16 cellular contexts compared by ENCODE assay signal in the genomic region with DNA sequence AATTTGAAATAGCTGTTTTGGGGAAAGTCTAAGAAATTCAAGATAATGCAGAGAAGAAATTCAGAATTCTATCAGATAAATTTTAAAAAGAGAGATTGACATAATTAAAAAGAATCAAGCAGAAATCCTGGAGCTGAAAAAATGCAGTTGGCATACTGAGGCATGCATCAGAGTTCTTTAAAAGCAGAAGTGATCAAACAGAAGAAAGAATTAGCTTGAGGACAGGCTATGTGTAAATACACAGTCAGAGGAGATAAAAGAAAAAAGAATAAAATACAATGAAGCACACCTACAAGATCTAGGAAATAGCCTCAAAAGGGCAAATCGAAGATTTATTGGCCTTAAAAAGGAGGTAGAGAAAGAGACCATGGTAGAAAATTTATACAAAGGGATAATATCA. TPM values are rescaled to one million over a fixed set of nuclear protein-coding genes. Genes with fewer than 3 reads are reported as not detected.
DNase-seq lines count a peak whose midpoint lies in the region; ATAC-seq and TF ChIP-seq lines count a peak whose summit lies in the region.
"Had no signal": no experiment of that assay in that cellular context is flagged by ENCODE, and none has a peak within 500 bp of the region (broad histone marks: within the 10 kb centered on the region; RNA-seq: fewer than 3 reads in every experiment).

No MANE protein-coding gene starts in this region.

- H3K9me3 Mint-ChIP-seq in activated naive CD8-positive, alpha-beta T cell (ENCODE audit: low read depth), result peaks cover 31% of the 10 kb centered on the region
- peaks cover 35% of the 10 kb centered on the region for H3K9me3 Mint-ChIP-seq in activated naive CD8-positive, alpha-beta T cell treated with anti-CD3 and anti-CD28 coated beads, Interleukin-2, amount 50 U/mL, for 24 hours
- H3K9me3 Mint-ChIP-seq in central memory CD8-positive, alpha-beta T cell, result peaks cover 18% of the 10 kb centered on the region
- H3K9me3 Mint-ChIP-seq in stimulated activated memory B cell treated with anti-CD40 and anti-IgM and Interleukin-4, amounts not matched to agents 10 μg/mL and 1 μg/mL and 100 μg/mL, for 72 hours, result peaks cover 10% of the 10 kb centered on the region

- no peaks in the 10 kb centered on the region for H3K36me3 ChIP-seq in sigmoid colon

- WGBS in sigmoid colon, 2 donors, result 81 to 89% methylated on average over 1 of the region's 1 CpG

- no peaks in the 10 kb centered on the region for H3K4me1 ChIP-seq in sigmoid colon

- H3K4me1 Mint-ChIP-seq in activated naive CD8-positive, alpha-beta T cell (ENCODE audit: low read depth), result peaks cover 47% of the 10 kb centered on the region
- H3K4me1 Mint-ChIP-seq in activated naive CD8-positive, alpha-beta T cell treated with anti-CD3 and anti-CD28 coated beads, Interleukin-2, amount 50 U/mL, for 24 hours, result peaks cover 22% of the 10 kb centered on the region
- peaks cover 48% of the 10 kb centered on the region for H3K4me1 Mint-ChIP-seq in central memory CD8-positive, alpha-beta T cell
- H3K4me1 Mint-ChIP-seq in stimulated activated memory B cell treated with anti-CD40 and anti-IgM and Interleukin-4, amounts not matched to agents 10 μg/mL and 1 μg/mL and 100 μg/mL, for 72 hours, result peaks cover 34% of the 10 kb centered on the region

- no peak overlapping the region for H3K4me3 Mint-ChIP-seq in activated naive CD8-positive, alpha-beta T cell
- H3K4me3 Mint-ChIP-seq in activated naive CD8-positive, alpha-beta T cell treated with anti-CD3 and anti-CD28 coated beads, Interleukin-2, amount 50 U/mL, for 24 hours, result no peak overlapping the region
- H3K4me3 Mint-ChIP-seq in central memory CD8-positive, alpha-beta T cell, result no peak overlapping the region
- no peak overlapping the region for H3K4me3 Mint-ChIP-seq in stimulated activated memory B cell treated with anti-CD40 and anti-IgM and Interleukin-4, amounts not matched to agents 10 μg/mL and 1 μg/mL and 100 μg/mL, for 72 hours

- no peaks in the 10 kb centered on the region for H3K27me3 Mint-ChIP-seq in activated naive CD8-positive, alpha-beta T cell
- H3K27me3 Mint-ChIP-seq in activated naive CD8-positive, alpha-beta T cell treated with anti-CD3 and anti-CD28 coated beads, Interleukin-2, amount 50 U/mL, for 24 hours, result no peaks in the 10 kb centered on the region
- no peaks in the 10 kb centered on the region for H3K27me3 Mint-ChIP-seq in central memory CD8-positive, alpha-beta T cell
- no peaks in the 10 kb centered on the region for H3K27me3 Mint-ChIP-seq in stimulated activated memory B cell treated with anti-CD40 and anti-IgM and Interleukin-4, amounts not matched to agents 10 μg/mL and 1 μg/mL and 100 μg/mL, for 72 hours

- peaks cover 31% of the 10 kb centered on the region for H3K36me3 Mint-ChIP-seq in activated naive CD8-positive, alpha-beta T cell
- peaks cover 12% of the 10 kb centered on the region for H3K36me3 Mint-ChIP-seq in activated naive CD8-positive, alpha-beta T cell treated with anti-CD3 and anti-CD28 coated beads, Interleukin-2, amount 50 U/mL, for 24 hours (ENCODE audit: low read depth)
- H3K36me3 Mint-ChIP-seq in central memory CD8-positive, alpha-beta T cell (ENCODE audit: insufficient read depth), result peaks cover 8% of the 10 kb centered on the region
- H3K36me3 Mint-ChIP-seq in stimulated activated memory B cell treated with anti-CD40 and anti-IgM and Interleukin-4, amounts not matched to agents 10 μg/mL and 1 μg/mL and 100 μg/mL, for 72 hours, result peaks cover 26% of the 10 kb centered on the region

- H3K27ac Mint-ChIP-seq in activated naive CD8-positive, alpha-beta T cell, result peak overlapping the region; percentile 75
- no peak overlapping the region for H3K27ac Mint-ChIP-seq in activated naive CD8-positive, alpha-beta T cell treated with anti-CD3 and anti-CD28 coated beads, Interleukin-2, amount 50 U/mL, for 24 hours
- peak overlapping the region; percentile 80 for H3K27ac Mint-ChIP-seq in central memory CD8-positive, alpha-beta T cell (ENCODE audit: low read depth)
- H3K27ac Mint-ChIP-seq in stimulated activated memory B cell treated with anti-CD40 and anti-IgM and Interleukin-4, amounts not matched to agents 10 μg/mL and 1 μg/mL and 100 μg/mL, for 72 hours, result peak overlapping the region; percentile 23

- no peaks in the 10 kb centered on the region for H3K9me3 ChIP-seq in sigmoid colon

- no peaks in the 10 kb centered on the region for H3K27me3 ChIP-seq in sigmoid colon

- no peak overlapping the region for H3K4me3 ChIP-seq in sigmoid colon

- TF ChIP-seq EP300 in sigmoid colon (IDR thresholded peaks at IDR 0.05), result no peak

- no peak for TF ChIP-seq CTCF in sigmoid colon (IDR thresholded peaks at IDR 0.05)

- no peak for ATAC-seq in activated naive CD8-positive, alpha-beta T cell treated with anti-CD3 and anti-CD28 coated beads, Interleukin-2, amount 50 U/mL, for 24 hours
- no peak for ATAC-seq in central memory CD8-positive, alpha-beta T cell (replicated peaks; ENCODE audit: extremely low read depth, poor library complexity, severe bottlenecking)
- no peak for ATAC-seq in stimulated activated memory B cell treated with anti-CD40 and anti-IgM and Interleukin-4, amounts not matched to agents 10 μg/mL and 1 μg/mL and 100 μg/mL, for 72 hours
- ATAC-seq: HepG2 had no signal

- intact Hi-C loops in sigmoid colon (cut with DNase I), result no loop called here

- DNase-seq in activated naive CD8-positive, alpha-beta T cell treated with anti-CD3 and anti-CD28 coated beads, Interleukin-2, amount 50 U/mL, for 24 hours, result no peak
- DNase-seq in MV-4-11 (lab: John Stamatoyannopoulos, UW) (peak; percentile 4), sigmoid colon (no peak), COLO668 (lab: John Stamatoyannopoulos, UW; ENCODE audit: unreplicated experiment) (no peak), pons (ENCODE audit: low spot score) (no peak)
- DNase-seq in central memory CD8-positive, alpha-beta T cell (ENCODE audit: low spot score in 2 of 2), result no peak
- DNase-seq: AML-193, H7, NCI-H187 treated with DMSO at 0.1 percent for 48 hours, NCI-H2171, NCI-H510A, SHP77 had no signal

- no peak overlapping the region for H3K27ac ChIP-seq in sigmoid colon
- H3K27ac ChIP-seq: KMS-11 had no signal

- TF ChIP-seq POLR2A in sigmoid colon (IDR thresholded peaks at IDR 0.05), result no peak

RNA-seq across cellular contexts. Expression of a gene that starts 57.1 kb away (rescaled TPM):
- total RNA-seq in sigmoid colon, result 1 to 10 TPM; 2.5 to 4.3 (median 3.4) TPM
- 10 to 100 TPM in 1 of 3 donors, 1 to 10 TPM in 2; 5.8 to 36.4 (median 6.6) TPM for polyA plus RNA-seq in sigmoid colon
- total RNA-seq: HepG2 had no signal
- polyA plus RNA-seq: HepG2 had no signal
